Comparison of ENCODE assay signal across 8 cellular contexts in the genomic region with DNA sequence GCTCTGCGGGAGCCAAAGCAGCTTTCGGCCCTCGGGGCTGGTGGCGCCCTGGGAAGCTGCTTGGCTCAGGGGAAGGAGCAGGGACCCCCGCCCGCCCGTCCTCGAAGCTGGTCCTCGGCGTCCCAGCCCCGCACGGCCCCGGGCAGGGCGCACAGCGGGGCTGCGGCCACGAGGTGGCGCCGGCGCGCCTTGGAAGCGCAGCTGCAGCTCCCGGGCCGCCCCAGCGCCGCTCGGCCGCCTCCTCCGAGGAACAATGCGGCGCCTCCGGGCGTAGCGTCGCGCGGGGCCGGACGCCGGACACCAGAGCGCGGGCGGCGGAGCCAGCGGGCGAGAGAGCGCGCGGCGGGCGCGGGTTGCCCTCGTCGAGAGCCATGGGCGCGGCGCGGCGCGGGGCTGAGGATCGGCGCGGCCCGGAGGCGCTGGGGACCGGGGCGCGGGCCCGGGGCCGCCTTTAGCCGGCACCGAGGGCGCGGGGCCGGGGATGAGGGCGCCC. TPM values are rescaled to one million over a fixed set of nuclear protein-coding genes. Genes with fewer than 3 reads are reported as not detected.
DNase-seq lines count a peak whose midpoint lies in the region; ATAC-seq and TF ChIP-seq lines count a peak whose summit lies in the region.

A gene with protein sequence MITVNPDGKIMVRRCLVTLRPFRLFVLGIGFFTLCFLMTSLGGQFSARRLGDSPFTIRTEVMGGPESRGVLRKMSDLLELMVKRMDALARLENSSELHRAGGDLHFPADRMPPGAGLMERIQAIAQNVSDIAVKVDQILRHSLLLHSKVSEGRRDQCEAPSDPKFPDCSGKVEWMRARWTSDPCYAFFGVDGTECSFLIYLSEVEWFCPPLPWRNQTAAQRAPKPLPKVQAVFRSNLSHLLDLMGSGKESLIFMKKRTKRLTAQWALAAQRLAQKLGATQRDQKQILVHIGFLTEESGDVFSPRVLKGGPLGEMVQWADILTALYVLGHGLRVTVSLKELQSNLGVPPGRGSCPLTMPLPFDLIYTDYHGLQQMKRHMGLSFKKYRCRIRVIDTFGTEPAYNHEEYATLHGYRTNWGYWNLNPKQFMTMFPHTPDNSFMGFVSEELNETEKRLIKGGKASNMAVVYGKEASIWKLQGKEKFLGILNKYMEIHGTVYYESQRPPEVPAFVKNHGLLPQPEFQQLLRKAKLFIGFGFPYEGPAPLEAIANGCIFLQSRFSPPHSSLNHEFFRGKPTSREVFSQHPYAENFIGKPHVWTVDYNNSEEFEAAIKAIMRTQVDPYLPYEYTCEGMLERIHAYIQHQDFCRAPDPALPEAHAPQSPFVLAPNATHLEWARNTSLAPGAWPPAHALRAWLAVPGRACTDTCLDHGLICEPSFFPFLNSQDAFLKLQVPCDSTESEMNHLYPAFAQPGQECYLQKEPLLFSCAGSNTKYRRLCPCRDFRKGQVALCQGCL (plus strand): TSS at position 229 of the 493 bp plus-strand sequence. CDS start 626 bp downstream, outside the sequence.

- H3K4me3 Mint-ChIP-seq in T-helper 2 cell treated with Interferon-gamma antibody and Interleukin-4, amounts not matched to agents 5 μg/mL and 100 μg/mL, for 36 hours, result peak within 1 kb of the TSS; percentile 80

- no peaks in the 10 kb centered on the region for H3K36me3 Mint-ChIP-seq in T-helper 2 cell treated with Interferon-gamma antibody and Interleukin-4, amounts not matched to agents 5 μg/mL and 100 μg/mL, for 36 hours (ENCODE audit: low read depth)

- peaks cover 7% of the 10 kb centered on the region for H3K4me1 Mint-ChIP-seq in T-helper 2 cell treated with Interferon-gamma antibody and Interleukin-4, amounts not matched to agents 5 μg/mL and 100 μg/mL, for 36 hours (ENCODE audit: low read depth)

- peaks cover 37% of the 10 kb centered on the region for H3K27me3 Mint-ChIP-seq in T-helper 2 cell treated with Interferon-gamma antibody and Interleukin-4, amounts not matched to agents 5 μg/mL and 100 μg/mL, for 36 hours (ENCODE audit: low read depth)

- TF ChIP-seq POLR2A in sigmoid colon (IDR thresholded peaks at IDR 0.05), result no peak

- H3K9me3 ChIP-seq in BE2C (no peaks in the 10 kb centered on the region), MG63 (no peaks in the 10 kb centered on the region), ascending aorta (no peaks in the 10 kb centered on the region), sigmoid colon (no peaks in the 10 kb centered on the region)

- H3K9me3 Mint-ChIP-seq in T-helper 2 cell treated with Interferon-gamma antibody and Interleukin-4, amounts not matched to agents 5 μg/mL and 100 μg/mL, for 36 hours, result no peaks in the 10 kb centered on the region

- intact Hi-C loops in ascending aorta (cut with DNase I), result loop anchor here (1.0 to 10.0 kb wide), 3 partner anchors 189 to 377 kb away; no protein-coding TSS in a partner anchor
- intact Hi-C loops in sigmoid colon (cut with DNase I), result loop anchor here (1.0 to 2.0 kb wide), 2 partner anchors 187 to 379 kb away; no protein-coding TSS in a partner anchor

- ATAC-seq in GM19397 (IDR thresholded peaks at IDR 0.05; ENCODE audit: unreplicated experiment) (peak; percentile 72), HG03432 (IDR thresholded peaks at IDR 0.05; ENCODE audit: unreplicated experiment) (no peak)

- DNase-seq in BE2C (peak; percentile 95), MG63 (peak; percentile 84), ascending aorta (ENCODE audit: low spot score in 2 of 2) (peak in 1 of 2 donors; percentile 81), hippocampal formation (lab: John Stamatoyannopoulos, UW) (peak; percentile 46 to 57), sigmoid colon (peak; percentile 83)
- peak; percentile 79 for DNase-seq in T-helper 2 cell treated with Interferon-gamma antibody and Interleukin-4, amounts not matched to agents 5 μg/mL and 100 μg/mL, for 36 hours (ENCODE audit: low spot score)

- no peak for TF ChIP-seq EP300 in sigmoid colon (IDR thresholded peaks at IDR 0.05)

- H3K27ac ChIP-seq in ascending aorta (no peak within 1 kb of the TSS), sigmoid colon (no peak within 1 kb of the TSS)

- peak; percentile 43 for TF ChIP-seq CTCF in BE2C (IDR thresholded peaks at IDR 0.05; ENCODE audit: low read depth, low read length)
- TF ChIP-seq CTCF in ascending aorta (IDR thresholded peaks at IDR 0.05), result peak; percentile 35 to 97 (median 68)
- TF ChIP-seq CTCF in sigmoid colon (IDR thresholded peaks at IDR 0.05), result peak; percentile 14 to 85 (median 28)

- WGBS in sigmoid colon, 2 donors, result 1% methylated on average over 76 of the region's 76 CpGs

- peak within 1 kb of the TSS; percentile 79 for H3K4me3 ChIP-seq in BE2C (ENCODE audit: low read depth, low read length)
- H3K4me3 ChIP-seq in MG63, result peak within 1 kb of the TSS; percentile 40
- peak within 1 kb of the TSS; percentile 40 to 57 for H3K4me3 ChIP-seq in ascending aorta
- peak within 1 kb of the TSS in 3 of 4 donors; percentile 34 to 44 (median 43) for H3K4me3 ChIP-seq in sigmoid colon

- H3K4me1 ChIP-seq in BE2C (peaks cover 20% of the 10 kb centered on the region), ascending aorta (peaks cover 0 to 12% of the 10 kb centered on the region in 2 donors), sigmoid colon (peaks cover 0 to 26% (median 22%) of the 10 kb centered on the region in 4 donors)

- H3K27ac Mint-ChIP-seq in T-helper 2 cell treated with Interferon-gamma antibody and Interleukin-4, amounts not matched to agents 5 μg/mL and 100 μg/mL, for 36 hours, result no peak within 1 kb of the TSS

- H3K27me3 ChIP-seq in BE2C (no peaks in the 10 kb centered on the region), MG63 (no peaks in the 10 kb centered on the region), ascending aorta (peaks cover 15% of the 10 kb centered on the region), sigmoid colon (peaks cover 25 to 79% (median 54%) of the 10 kb centered on the region in 3 donors)

- peaks cover 3% of the 10 kb centered on the region for H3K36me3 ChIP-seq in BE2C
- H3K36me3 ChIP-seq in MG63, result peaks cover 3% of the 10 kb centered on the region; the same call in 1 of the 2 replicates
- H3K36me3 ChIP-seq in ascending aorta, result no peaks in the 10 kb centered on the region
- no peaks in the 10 kb centered on the region for H3K36me3 ChIP-seq in sigmoid colon

RNA-seq across cellular contexts. Expression of the gene that starts here (rescaled TPM):
- 26.1 TPM for polyA plus RNA-seq in BE2C (2012; ENCODE audit: insufficient read depth, insufficient read length, low read depth)
- 2.4 and 3.3 TPM in 2 replicates for total RNA-seq in MG63 (2014; rRNA removed; shearing (Covaris generic); ENCODE audit: low replicate concordance)
- total RNA-seq in ascending aorta, result not detected
- total RNA-seq in sigmoid colon, result under 1 TPM; 0.16 to 0.83 (median 0.49) TPM
- under 1 TPM in 1 of 3 donors, not detected in 2; 0.51 TPM for polyA plus RNA-seq in sigmoid colon

Comparison
In these comparisons a context has a peak if more than half of its experiments do, and no peak if none do; other contexts are left out.
1. Peak in DNase-seq and H3K4me3 ChIP-seq in sigmoid colon; RNA of the gene not detected or under 1 TPM.